Comparison of ENCODE assay signal across 1 cellular context in the genomic region with DNA sequence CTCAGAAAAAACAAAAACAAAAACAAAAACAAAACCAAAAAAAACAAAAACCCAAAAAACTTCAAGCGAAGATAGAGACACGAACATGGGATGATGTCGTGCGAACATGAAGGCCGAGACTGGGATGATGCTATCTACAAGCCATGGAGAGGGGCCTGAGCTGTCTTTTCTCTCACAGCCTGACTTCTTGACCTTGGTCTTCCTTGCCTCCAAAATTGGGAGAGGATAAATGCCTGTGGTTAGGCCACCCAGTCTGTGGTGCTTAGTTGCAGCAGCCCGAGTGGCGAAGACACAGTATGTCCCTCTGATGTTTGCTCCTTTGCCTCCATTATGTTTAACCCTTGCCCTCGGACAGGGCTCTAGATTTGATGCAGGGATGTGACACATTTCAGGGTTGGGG.
TF ChIP-seq lines count a peak whose summit lies in the region.

No MANE protein-coding gene starts in this region.

TF ChIP-seq in WTC11, 78 proteins besides CTCF, POLR2A, EP300 and RAD21 (continued from another document):
- TF ChIP-seq, protein P1, sequence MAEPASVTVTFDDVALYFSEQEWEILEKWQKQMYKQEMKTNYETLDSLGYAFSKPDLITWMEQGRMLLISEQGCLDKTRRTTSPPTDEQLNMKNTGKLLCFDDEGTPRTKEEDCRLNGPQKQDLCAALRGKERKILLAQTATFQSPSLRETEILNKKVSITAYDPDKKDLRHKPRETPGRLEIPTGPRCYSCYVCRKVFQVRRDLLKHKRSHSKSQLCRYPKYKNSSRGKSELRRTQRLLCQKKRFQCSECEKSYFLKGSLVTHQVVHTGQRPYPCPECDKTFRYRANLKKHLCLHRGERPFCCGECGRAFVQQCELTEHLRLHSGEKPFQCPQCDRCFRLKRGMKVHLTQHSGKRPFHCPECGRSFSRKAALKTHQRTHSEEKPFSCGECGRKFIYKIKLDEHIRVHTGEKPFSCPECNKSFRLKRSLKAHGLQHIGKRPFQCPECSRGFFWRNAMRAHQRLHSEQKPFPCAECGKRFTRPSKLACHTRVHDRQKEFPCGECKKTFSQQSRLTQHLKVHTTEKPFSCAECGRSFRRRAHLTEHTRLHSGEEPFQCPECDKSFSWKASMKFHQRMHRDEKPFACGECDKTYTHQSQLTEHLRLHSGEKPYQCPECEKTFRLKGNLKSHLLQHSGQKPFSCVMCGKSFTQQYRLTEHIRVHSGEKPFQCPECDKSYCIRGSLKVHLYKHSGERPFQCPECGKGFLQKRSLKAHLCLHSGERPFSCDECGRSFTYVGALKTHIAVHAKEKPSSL (CRISPR knock-in tag; conservative IDR thresholded peaks at IDR 0.05), result no peak
- TF ChIP-seq OVOL2 (CRISPR knock-in tag; IDR thresholded peaks at IDR 0.05; ENCODE audit: borderline replicate concordance) (no peak), ETV6 (CRISPR knock-in tag; IDR thresholded peaks at IDR 0.05) (no peak), NR1H2 (CRISPR knock-in tag; IDR thresholded peaks at IDR 0.05) (no peak), TEAD1 (CRISPR knock-in tag; IDR thresholded peaks at IDR 0.05) (no peak)
- TF ChIP-seq, protein P2, sequence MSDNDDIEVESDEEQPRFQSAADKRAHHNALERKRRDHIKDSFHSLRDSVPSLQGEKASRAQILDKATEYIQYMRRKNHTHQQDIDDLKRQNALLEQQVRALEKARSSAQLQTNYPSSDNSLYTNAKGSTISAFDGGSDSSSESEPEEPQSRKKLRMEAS (CRISPR knock-in tag; IDR thresholded peaks at IDR 0.05), result no peak
